8 cellular contexts compared by ENCODE assay signal in genomic region chr3:115658032-115658336, GRCh38. TPM values are rescaled to one million over a fixed set of nuclear protein-coding genes. Genes with fewer than 3 reads are reported as not detected.
DNase-seq lines count a peak whose midpoint lies in the region; ATAC-seq and TF ChIP-seq lines count a peak whose summit lies in the region.

No MANE protein-coding gene starts in this region.

- no peaks in the 10 kb centered on the region for H3K36me3 ChIP-seq in HEK293 (ENCODE audit: control insufficient read depth in 2 of 2, insufficient read depth in 1 of 2, low read length in 2 of 2)
- no peaks in the 10 kb centered on the region for H3K36me3 ChIP-seq in iPS DF 6.9 (ENCODE audit: control insufficient read depth, insufficient read depth, low read length)
- no peaks in the 10 kb centered on the region for H3K36me3 ChIP-seq in spleen

- DNase-seq in activated CD4-positive, alpha-beta memory T cell treated with anti-CD3 and anti-CD28 coated beads, Interleukin-2, amount 10 ng/mL, durations not matched to agents 7 days and 5 days = no peak
- DNase-seq in iPS DF 6.9 (ENCODE audit: low read depth, low spot score) (no peak), spleen (no peak), left lobe of liver (ENCODE audit: low spot score) (no peak)
- no peak for DNase-seq in activated CD4-positive, alpha-beta T cell treated with anti-CD3 and anti-CD28 coated beads, Interleukin-2, amount 50 U/mL, for 1 hour

- no peaks in the 10 kb centered on the region for H3K9me3 Mint-ChIP-seq in activated CD4-positive, alpha-beta memory T cell treated with anti-CD3 and anti-CD28 coated beads, Interleukin-2, amount 10 ng/mL, durations not matched to agents 7 days and 5 days

- no peaks in the 10 kb centered on the region for H3K36me3 Mint-ChIP-seq in activated CD4-positive, alpha-beta memory T cell treated with anti-CD3 and anti-CD28 coated beads, Interleukin-2, amount 10 ng/mL, durations not matched to agents 7 days and 5 days (ENCODE audit: low read depth)

- intact Hi-C loops in spleen (cut with DNase I; ENCODE audit: low total_unique reads) = no loop called here

- WGBS in iPS DF 6.9 (ENCODE audit: insufficient coverage, insufficient read length) = no CpG with 5 or more reads among the region's 3 CpGs
- whole genome bisulfite sequencing in spleen, 5 donors = 6 to 16% (median 15%) methylated on average over 3 of the region's 3 CpGs

- H3K4me1 ChIP-seq in HEK293 (ENCODE audit: control insufficient read depth, insufficient read depth, low read length) = peaks cover 3% of the 10 kb centered on the region; the same call in 1 of the 2 replicates
- no peaks in the 10 kb centered on the region; the same call in 1 of the 2 replicates for H3K4me1 ChIP-seq in iPS DF 6.9 (ENCODE audit: control insufficient read depth, insufficient read depth, low read length)
- H3K4me1 ChIP-seq in spleen = peaks cover 0 to 39% (median 21%) of the 10 kb centered on the region in 6 donors

- CTCF ChIA-PET in HEK293 (lab: Yijun Ruan, JAX) = interaction anchor here (0.6 to 0.7 kb wide), 2 partner anchors 230 to 410 kb away, joined by 3 to 4 read pairs; no protein-coding TSS in a partner anchor
- CTCF ChIA-PET in activated CD4-positive, alpha-beta memory T cell treated with anti-CD3 and anti-CD28 coated beads, Interleukin-2, amount 10 ng/mL, durations not matched to agents 7 days and 5 days (lab: Charles Lee) = interaction anchor here (2.1 to 2.6 kb wide), 2 partner anchors 26 to 126 kb away, joined by 7 to 10 read pairs; no protein-coding TSS in a partner anchor

- peak overlapping the region; percentile 92 for H3K4me3 Mint-ChIP-seq in activated CD4-positive, alpha-beta memory T cell treated with anti-CD3 and anti-CD28 coated beads, Interleukin-2, amount 10 ng/mL, durations not matched to agents 7 days and 5 days

- H3K27me3 Mint-ChIP-seq in activated CD4-positive, alpha-beta memory T cell treated with anti-CD3 and anti-CD28 coated beads, Interleukin-2, amount 10 ng/mL, durations not matched to agents 7 days and 5 days = peaks cover 2% of the 10 kb centered on the region

- TF ChIP-seq CTCF in HEK293 (tag by site-specific recombination; IDR thresholded peaks at IDR 0.05) (no peak), spleen (IDR thresholded peaks at IDR 0.05 in 8 of 11, conservative IDR thresholded peaks at IDR 0.05 in 3 of 11) (no peak)

- POLR2A ChIA-PET in HEK293 (lab: Yijun Ruan, JAX) = no interaction called here
- POLR2A ChIA-PET in activated CD4-positive, alpha-beta memory T cell treated with anti-CD3 and anti-CD28 coated beads, Interleukin-2, amount 10 ng/mL, durations not matched to agents 7 days and 5 days (lab: Charles Lee) = interaction anchor here (0.6 to 2.8 kb wide), 3 partner anchors 8 to 512 kb away, joined by 3 to 15 read pairs (median 5); no protein-coding TSS in a partner anchor

- H3K9me3 ChIP-seq in HEK293 (ENCODE audit: control insufficient read depth, insufficient read depth, low read depth, low read length) = no peaks in the 10 kb centered on the region
- no peaks in the 10 kb centered on the region for H3K9me3 ChIP-seq in iPS DF 6.9 (ENCODE audit: control insufficient read depth, insufficient read depth, low read length)
- no peaks in the 10 kb centered on the region for H3K9me3 ChIP-seq in spleen

- H3K4me1 Mint-ChIP-seq in activated CD4-positive, alpha-beta memory T cell treated with anti-CD3 and anti-CD28 coated beads, Interleukin-2, amount 10 ng/mL, durations not matched to agents 7 days and 5 days = peaks cover 22% of the 10 kb centered on the region

- peak overlapping the region; percentile 91 for H3K27ac Mint-ChIP-seq in activated CD4-positive, alpha-beta memory T cell treated with anti-CD3 and anti-CD28 coated beads, Interleukin-2, amount 10 ng/mL, durations not matched to agents 7 days and 5 days

- no peak for TF ChIP-seq POLR2A in spleen (IDR thresholded peaks at IDR 0.05)

- H3K27ac ChIP-seq in HEK293 (ENCODE audit: extremely low read depth, low read depth, low read length) (peak overlapping the region; percentile 90), iPS DF 6.9 (ENCODE audit: low read length) (no peak overlapping the region), spleen (peak overlapping the region; percentile 82 to 98 (median 90))

- no peak for ATAC-seq in left lobe of liver
- no peak for ATAC-seq in GM18861 (IDR thresholded peaks at IDR 0.05; ENCODE audit: unreplicated experiment)
- no peak for ATAC-seq in GM19328 (IDR thresholded peaks at IDR 0.05; ENCODE audit: unreplicated experiment)

- H3K4me3 ChIP-seq in HEK293 (ENCODE audit: low read depth, low read length) (peak overlapping the region; percentile 52), iPS DF 6.9 (ENCODE audit: low read length) (peak overlapping the region; percentile 58; the same call in 1 of the 2 replicates), spleen (peak overlapping the region; percentile 49 to 76 (median 59))

- H3K27me3 ChIP-seq in iPS DF 6.9 (ENCODE audit: control insufficient read depth, insufficient read depth, low read length) (no peaks in the 10 kb centered on the region), spleen (replicated peaks in 1 of 7) (peaks cover 0 to 5% (median 0%) of the 10 kb centered on the region in 7 donors)

TF ChIP-seq in HEK293, 187 proteins besides CTCF, POLR2A, EP300 and RAD21:
- TF ChIP-seq ZNF2 (tag by site-specific recombination; IDR thresholded peaks at IDR 0.05) (0 out of 2 replicates have a peak, but pooled peaks have one; percentile 18), ZBTB1 (tag by site-specific recombination; IDR thresholded peaks at IDR 0.05) (no peak)

RNA-seq across cellular contexts. Expression of gene GAP43, which starts 34.7 kb away (rescaled TPM):
- total RNA-seq in activated CD4-positive, alpha-beta memory T cell treated with anti-CD3 and anti-CD28 coated beads, Interleukin-2, amount 10 ng/mL, durations not matched to agents 7 days and 5 days = not detected
- total RNA-seq in spleen (under 1 TPM in 1 of 7 donors, not detected in 6; 0.20 TPM), left lobe of liver (not detected)
- polyA plus RNA-seq in spleen = under 1 TPM in 2 of 3 donors, not detected in 1; 0.14 to 0.38 TPM
